8 cellular contexts compared by ENCODE assay signal in the genomic region with DNA sequence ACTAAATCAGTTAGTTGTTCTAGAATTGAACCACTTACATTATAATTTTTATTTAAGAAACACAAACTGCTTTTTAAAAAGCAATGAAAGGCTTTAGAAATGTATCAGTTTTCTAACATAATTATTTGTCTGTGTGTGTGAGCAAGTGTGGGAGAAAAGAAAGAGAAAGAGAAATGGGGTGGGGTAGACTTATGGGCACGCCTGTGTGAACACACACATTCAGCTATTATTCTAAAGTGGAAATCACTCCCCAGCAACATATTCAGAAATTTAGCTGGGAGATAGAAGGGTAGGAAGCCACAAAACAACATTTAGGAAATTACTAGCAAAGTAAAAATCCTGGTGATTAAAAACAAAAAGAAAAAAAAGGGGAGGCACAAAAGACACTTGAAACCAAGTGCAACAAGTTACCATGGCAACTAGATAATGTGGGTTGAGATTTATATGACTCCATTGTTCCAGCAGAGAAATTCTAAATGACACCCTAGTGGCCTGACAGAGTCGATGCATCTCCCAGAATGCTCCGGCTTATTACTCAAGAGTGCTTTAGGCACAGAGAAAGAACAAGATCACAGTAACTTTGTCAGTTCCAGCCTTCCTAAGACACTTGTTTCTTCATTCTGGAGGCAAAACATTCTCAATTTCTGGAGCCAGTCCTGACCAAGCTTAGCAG.
DNase-seq lines count a peak whose midpoint lies in the region; ATAC-seq lines count a peak whose summit lies in the region.

No MANE protein-coding gene starts in this region.

- H3K9ac ChIP-seq in SK-N-MC (ENCODE audit: insufficient read length), result no peak overlapping the region

- 0 out of 2 replicates have a peak overlapping the region, but pooled peaks have one; percentile 0 for H3K4me3 ChIP-seq in SK-N-MC

- H3K36me3 ChIP-seq in SK-N-MC (ENCODE audit: insufficient read depth, low read length), result no peaks in the 10 kb centered on the region

- DNase-seq in D341Med (ENCODE audit: low spot score) (peak; percentile 30), SK-N-MC (ENCODE audit: low read depth, low spot score) (peak; percentile 66), left kidney (ENCODE audit: low read depth, low spot score) (peak; percentile 77), NCI-H2196 treated with DMSO at 0.1 percent for 48 hours (lab: John Stamatoyannopoulos, UW; ENCODE audit: unreplicated experiment) (no peak), NCI-H128 (lab: John Stamatoyannopoulos, UW; ENCODE audit: unreplicated experiment) (no peak), NCI-H510A treated with DMSO at 0.1 percent for 48 hours (lab: John Stamatoyannopoulos, UW) (no peak)

- ATAC-seq in GM19438 (IDR thresholded peaks at IDR 0.05; ENCODE audit: low read depth, unreplicated experiment) (peak; percentile 62), HG03571 (IDR thresholded peaks at IDR 0.05; ENCODE audit: unreplicated experiment) (peak; percentile 62)

- no peaks in the 10 kb centered on the region for H3K9me3 ChIP-seq in SK-N-MC (ENCODE audit: low read depth, low read length)

- no peak overlapping the region for H3K27ac ChIP-seq in SK-N-MC

Comparison
In these comparisons a context has a peak if more than half of its experiments do, and no peak if none do; other contexts are left out.
1. DNase-seq: peak in D341Med (single experiment), SK-N-MC (single experiment) and left kidney (single experiment); none in NCI-H2196 treated with DMSO at 0.1 percent for 48 hours (single experiment), NCI-H128 (single experiment) and NCI-H510A treated with DMSO at 0.1 percent for 48 hours (single experiment).